9 cellular contexts compared by ENCODE assay signal in the genomic region with DNA sequence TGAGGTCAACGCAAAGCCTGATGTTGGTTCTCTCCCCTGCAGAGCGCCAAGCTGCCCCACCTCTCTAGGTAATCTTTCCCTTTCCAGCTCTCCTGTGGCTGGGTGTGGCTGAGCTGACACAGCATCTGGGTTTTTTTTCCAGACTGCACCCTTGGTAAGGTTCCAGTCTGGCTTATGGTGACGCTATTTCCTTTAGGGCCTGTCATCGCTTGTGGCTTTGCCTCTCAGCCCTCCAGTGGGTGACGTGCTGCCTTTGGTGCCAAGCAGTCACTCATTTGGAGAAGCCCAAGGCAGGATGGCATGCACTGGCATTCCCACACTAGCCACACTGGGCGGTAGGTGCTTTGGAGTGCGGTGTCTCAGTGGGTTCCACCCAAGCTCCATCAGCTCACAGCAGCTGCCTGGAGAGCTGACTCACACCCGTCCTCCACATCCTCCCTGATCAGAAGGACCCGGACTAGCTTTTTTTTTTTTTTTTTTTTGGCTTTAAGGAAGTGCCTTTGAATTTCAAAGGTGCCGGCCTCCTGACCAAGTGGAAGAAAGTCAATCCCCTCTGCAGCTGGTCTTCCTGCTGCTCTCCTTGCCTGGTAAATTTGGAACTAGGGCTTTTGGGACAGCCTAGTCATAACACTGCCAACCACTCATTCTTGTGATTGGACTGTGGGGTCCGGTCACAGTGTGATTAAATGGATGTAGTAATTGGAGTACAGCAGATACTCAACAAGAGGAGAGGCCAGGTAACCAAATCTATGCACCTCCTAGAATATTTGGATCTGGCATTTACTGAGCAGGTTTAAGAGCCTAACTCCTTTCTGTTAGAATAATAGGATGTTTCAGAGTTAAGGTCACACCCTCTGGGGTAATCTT.
A peak's percentile ranks its signal among the peaks of the same experiment; 100 is the strongest.
DNase-seq lines count a peak whose midpoint lies in the region; ATAC-seq and TF ChIP-seq lines count a peak whose summit lies in the region.
"Had no signal": no experiment of that assay in that cellular context is flagged by ENCODE, and none has a peak within 500 bp of the region (broad histone marks: within the 10 kb centered on the region; RNA-seq: fewer than 3 reads in every experiment).

No MANE protein-coding gene starts in this region.

- H3K4me3 ChIP-seq in HL-60 (replicated peaks; ENCODE audit: insufficient read depth, low read length) (no peak overlapping the region), fibroblast of mammary gland (ENCODE audit: control insufficient read depth, low read depth, low read length) (no peak overlapping the region), BE2C (ENCODE audit: low read depth, low read length) (no peak overlapping the region)

- CTCF ChIA-PET in activated CD8-positive, alpha-beta T cell treated with anti-CD3 and anti-CD28 coated beads for 36 hours (lab: Charles Lee): interaction anchor here (0.7 kb wide), 1 partner anchor 32 kb away, joined by 3 read pairs; no protein-coding TSS in a partner anchor

- DNase-seq in HL-60 (ENCODE audit: low read depth in 1 of 2, low spot score in 1 of 2) (peak; percentile 38 to 46), fibroblast of mammary gland (ENCODE audit: low read depth) (peak; percentile 84), BE2C (no peak), NK-92 (lab: John Stamatoyannopoulos, UW; ENCODE audit: unreplicated experiment) (no peak), D341Med (ENCODE audit: low spot score) (no peak), NOMO-1 treated with dmso at 0.1 percent for 144 hours (lab: John Stamatoyannopoulos, UW; ENCODE audit: unreplicated experiment) (no peak)
- DNase-seq in activated CD8-positive, alpha-beta T cell treated with anti-CD3 and anti-CD28 coated beads for 36 hours: peak; percentile 74
- DNase-seq in stimulated activated CD8-positive, alpha-beta memory T cell treated with anti-CD3 and anti-CD28 coated beads, Interleukin-2, amount 100 ng/mL, for 48 hours (ENCODE audit: low read depth in 2 of 2): peak; percentile 13 to 49

- H3K27ac Mint-ChIP-seq in activated CD8-positive, alpha-beta T cell treated with anti-CD3 and anti-CD28 coated beads for 36 hours: peak overlapping the region; percentile 62

- no peaks in the 10 kb centered on the region for H3K9me3 ChIP-seq in BE2C

- peaks cover 9% of the 10 kb centered on the region for H3K9me3 Mint-ChIP-seq in activated CD8-positive, alpha-beta T cell treated with anti-CD3 and anti-CD28 coated beads for 36 hours

- H3K4me1 ChIP-seq in BE2C: no peaks in the 10 kb centered on the region

- H3K36me3 Mint-ChIP-seq in activated CD8-positive, alpha-beta T cell treated with anti-CD3 and anti-CD28 coated beads for 36 hours (ENCODE audit: low read depth): no peaks in the 10 kb centered on the region

- peaks cover 36% of the 10 kb centered on the region for H3K4me1 Mint-ChIP-seq in activated CD8-positive, alpha-beta T cell treated with anti-CD3 and anti-CD28 coated beads for 36 hours (ENCODE audit: low read depth)

- TF ChIP-seq CTCF in HL-60 (IDR thresholded peaks at IDR 0.05; ENCODE audit: insufficient read depth, low read length) (no peak), fibroblast of mammary gland (conservative IDR thresholded peaks at IDR 0.05; ENCODE audit: control insufficient read depth, insufficient read depth, low read depth, low read length) (no peak), BE2C (IDR thresholded peaks at IDR 0.05; ENCODE audit: low read depth, low read length) (no peak)
- no peak for TF ChIP-seq CTCF in activated CD8-positive, alpha-beta T cell treated with anti-CD3 and anti-CD28 coated beads for 36 hours (IDR thresholded peaks at IDR 0.05)

- ATAC-seq in activated CD8-positive, alpha-beta T cell treated with anti-CD3 and anti-CD28 coated beads for 36 hours: peak; percentile 84

- no peak overlapping the region for H3K4me3 Mint-ChIP-seq in activated CD8-positive, alpha-beta T cell treated with anti-CD3 and anti-CD28 coated beads for 36 hours

- H3K27me3 Mint-ChIP-seq in activated CD8-positive, alpha-beta T cell treated with anti-CD3 and anti-CD28 coated beads for 36 hours: no peaks in the 10 kb centered on the region

- POLR2A ChIA-PET in activated CD8-positive, alpha-beta T cell treated with anti-CD3 and anti-CD28 coated beads for 36 hours (lab: Charles Lee): interaction anchor here (0.7 kb wide), 1 partner anchor 146 kb away, joined by 4 read pairs; no protein-coding TSS in a partner anchor

- H3K36me3 ChIP-seq in BE2C: no peaks in the 10 kb centered on the region

- H3K27ac ChIP-seq in HL-60 (replicated peaks): no peak overlapping the region
- H3K27ac ChIP-seq: KMS-11 had no signal

- H3K27me3 ChIP-seq in HL-60 (ENCODE audit: insufficient read depth, poor library complexity, severe bottlenecking) (no peaks in the 10 kb centered on the region), BE2C (no peaks in the 10 kb centered on the region)

- intact Hi-C loops in activated CD8-positive, alpha-beta T cell treated with anti-CD3 and anti-CD28 coated beads for 36 hours (cut with micrococcal nuclease): no loop called here

Comparison
In these comparisons a context has a peak if more than half of its experiments do, and no peak if none do; other contexts are left out.
1. DNase-seq: peak in HL-60 (2 of 2), activated CD8-positive, alpha-beta T cell treated with anti-CD3 and anti-CD28 coated beads for 36 hours (single experiment), fibroblast of mammary gland (single experiment) and stimulated activated CD8-positive, alpha-beta memory T cell treated with anti-CD3 and anti-CD28 coated beads, Interleukin-2, amount 100 ng/mL, for 48 hours (2 of 2); none in BE2C (single experiment), NK-92 (single experiment), D341Med (single experiment) and NOMO-1 treated with dmso at 0.1 percent for 144 hours (single experiment).